In genomic region chr5:40616791-40617190, GRCh38 we compare ENCODE assay signal across 17 cellular contexts.
DNase-seq lines count a peak whose midpoint lies in the region; ATAC-seq and TF ChIP-seq lines count a peak whose summit lies in the region.
"Had no signal": no experiment of that assay in that cellular context is flagged by ENCODE, and none has a peak within 500 bp of the region (broad histone marks: within the 10 kb centered on the region; RNA-seq: fewer than 3 reads in every experiment).

No MANE protein-coding gene starts in this region.

- no peaks in the 10 kb centered on the region for H3K9me3 Mint-ChIP-seq in dendritic cell treated with granulocyte-macrophage colony-stimulating factor and Interleukin-4, amounts not matched to agents 40 ng/mL and 50 ng/mL, for 4 days
- H3K9me3 Mint-ChIP-seq: natural killer cell had no signal

- peak; percentile 12 for DNase-seq in GM13977 (ENCODE audit: low spot score)
- peak; percentile 5 to 10 for DNase-seq in Kasumi-1 (lab: John Stamatoyannopoulos, UW)
- DNase-seq in OCI-M2 (lab: John Stamatoyannopoulos, UW; ENCODE audit: unreplicated experiment), result no peak
- DNase-seq in NCI-H526 (lab: John Stamatoyannopoulos, UW), result no peak
- DNase-seq in stimulated activated naive CD8-positive, alpha-beta T cell treated with anti-CD3 and anti-CD28 coated beads, Interleukin-15, Interleukin-2, amounts not matched to agents 100 U/mL and 50 U/mL, for 24 hours, result no peak
- no peak for DNase-seq in AG20443 (ENCODE audit: low spot score)
- DNase-seq: activated CD4-positive, CD25-positive, alpha-beta regulatory T cell; activated gamma-delta T cell; colonic mucosa; erythroblast; natural killer cell; NCI-H146; NCI-H446; stimulated activated CD4-positive, alpha-beta T cell treated with anti-CD3 and anti-CD28 coated beads, Interleukin-12 subunit alpha, Interleukin-12 subunit beta, amount 100 ng/mL, for 4 hours; T-cell had no signal

- no peak for TF ChIP-seq CTCF in GM13977 (IDR thresholded peaks at IDR 0.05; ENCODE audit: extremely low read depth, insufficient read depth, missing control alignments)

- intact Hi-C loops in dendritic cell treated with granulocyte-macrophage colony-stimulating factor and Interleukin-4, amounts not matched to agents 40 ng/mL and 50 ng/mL, for 4 days (cut with micrococcal nuclease), result loop anchor here (10.0 kb wide), 1 partner anchor 262 kb away; no protein-coding TSS in a partner anchor

- H3K36me3 Mint-ChIP-seq in dendritic cell treated with granulocyte-macrophage colony-stimulating factor and Interleukin-4, amounts not matched to agents 40 ng/mL and 50 ng/mL, for 4 days (ENCODE audit: low read depth), result no peaks in the 10 kb centered on the region
- H3K36me3 Mint-ChIP-seq: natural killer cell, T-cell had no signal

- H3K4me1 Mint-ChIP-seq in dendritic cell treated with granulocyte-macrophage colony-stimulating factor and Interleukin-4, amounts not matched to agents 40 ng/mL and 50 ng/mL, for 4 days (ENCODE audit: low read depth), result peaks cover 30% of the 10 kb centered on the region

- in situ Hi-C loops in GM13977 (cut with MboI; ENCODE audit: low pct_unique_long_range_greater_than_20kb, low sequenced_read_pairs, unreplicated experiment), result no loop called here

- H3K4me3 Mint-ChIP-seq in dendritic cell treated with granulocyte-macrophage colony-stimulating factor and Interleukin-4, amounts not matched to agents 40 ng/mL and 50 ng/mL, for 4 days, result no peak overlapping the region
- H3K4me3 Mint-ChIP-seq: natural killer cell, T-cell had no signal

- H3K27me3 Mint-ChIP-seq in dendritic cell treated with granulocyte-macrophage colony-stimulating factor and Interleukin-4, amounts not matched to agents 40 ng/mL and 50 ng/mL, for 4 days, result no peaks in the 10 kb centered on the region
- H3K27me3 Mint-ChIP-seq: T-cell had no signal

- H3K27ac Mint-ChIP-seq in dendritic cell treated with granulocyte-macrophage colony-stimulating factor and Interleukin-4, amounts not matched to agents 40 ng/mL and 50 ng/mL, for 4 days, result peak overlapping the region; percentile 71
- H3K27ac Mint-ChIP-seq: natural killer cell, T-cell had no signal

- ATAC-seq in GM21717 (IDR thresholded peaks at IDR 0.05; ENCODE audit: unreplicated experiment), result peak; percentile 81
- no peak for ATAC-seq in stimulated activated naive CD8-positive, alpha-beta T cell treated with anti-CD3 and anti-CD28 coated beads, Interleukin-15, Interleukin-2, amounts not matched to agents 100 U/mL and 50 U/mL, for 24 hours
- ATAC-seq: natural killer cell, T-cell had no signal

Comparison
In these comparisons a context has a peak if more than half of its experiments do, and no peak if none do; other contexts are left out.
1. DNase-seq: peak in GM13977 (single experiment) and Kasumi-1 (2 of 2); none in OCI-M2 (single experiment), NCI-H526 (0 of 2), stimulated activated naive CD8-positive, alpha-beta T cell treated with anti-CD3 and anti-CD28 coated beads, Interleukin-15, Interleukin-2, amounts not matched to agents 100 U/mL and 50 U/mL, for 24 hours (single experiment) and AG20443 (single experiment).